ENCODE assay signal across 10 cellular contexts in the genomic region with DNA sequence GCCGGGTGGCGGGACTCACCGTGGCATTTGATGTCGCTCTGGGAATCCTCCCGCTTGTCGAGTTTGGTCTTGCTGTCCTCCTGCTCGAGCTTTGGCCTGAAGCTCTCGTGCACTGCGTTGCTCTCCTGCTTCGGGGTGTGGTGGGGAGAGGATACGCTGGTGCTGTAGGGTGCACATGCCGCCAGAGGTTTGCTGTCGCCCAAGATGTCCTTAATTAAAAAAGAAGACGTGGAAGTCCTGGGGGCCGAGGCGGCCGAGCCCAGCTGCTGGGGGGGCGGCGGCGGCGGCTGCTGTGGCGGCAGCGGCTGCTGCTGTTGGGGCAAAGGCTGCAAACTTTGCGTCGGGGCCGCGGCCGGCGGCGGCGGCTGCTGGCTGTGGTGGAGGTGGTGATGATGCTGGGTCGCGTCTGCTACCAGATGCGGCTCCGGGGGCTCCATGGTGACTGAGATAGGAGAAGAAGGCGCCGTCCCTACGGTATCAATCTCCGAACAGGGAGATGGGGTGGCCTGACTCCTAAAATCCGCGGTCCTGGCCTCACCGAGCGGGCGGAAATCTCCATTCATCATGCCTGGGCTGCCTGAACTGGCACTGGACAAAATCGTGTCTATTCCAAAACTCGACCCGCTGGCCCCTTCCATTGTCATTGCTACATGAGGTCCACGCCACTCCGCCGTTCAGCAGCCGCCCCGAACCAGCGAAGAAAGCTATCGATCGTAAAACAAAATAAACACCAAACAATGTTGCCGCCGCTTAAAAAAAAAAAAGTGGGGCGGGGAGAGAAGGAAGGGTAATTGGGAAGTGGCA. TPM values are rescaled to one million over a fixed set of nuclear protein-coding genes. Genes with fewer than 3 reads are reported as not detected.
DNase-seq lines count a peak whose midpoint lies in the region; ATAC-seq and TF ChIP-seq lines count a peak whose summit lies in the region.
"Had no signal": no experiment of that assay in that cellular context is flagged by ENCODE, and none has a peak within 500 bp of the region (broad histone marks: within the 10 kb centered on the region; RNA-seq: fewer than 3 reads in every experiment).

A gene (minus strand): TSS at position 751 of the 804 bp plus-strand sequence. CDS start 107 bp downstream, at position 644.

- no peak within 1 kb of the TSS for H3K23ac ChIP-seq in trophoblast cell (ENCODE audit: low read length)

- TF ChIP-seq CTCF in endothelial cell (IDR thresholded peaks at IDR 0.05; ENCODE audit: unreplicated experiment), result no peak

- H3K27me3 ChIP-seq in trophoblast cell (ENCODE audit: insufficient read depth, low read length), result peaks cover 83% of the 10 kb centered on the region

- peak within 1 kb of the TSS; percentile 86 for H3K4me2 ChIP-seq in trophoblast cell (ENCODE audit: low read length)

- no peak within 1 kb of the TSS for H3K4ac ChIP-seq in trophoblast cell (ENCODE audit: low read depth, low read length)

- H3K36me3 Mint-ChIP-seq in endothelial cell (ENCODE audit: low read depth, unreplicated experiment), result peaks cover 6% of the 10 kb centered on the region

- H2BK120ac ChIP-seq in trophoblast cell (ENCODE audit: insufficient read depth, low read length, poor library complexity), result no peak within 1 kb of the TSS

- no peaks in the 10 kb centered on the region for H3K79me2 ChIP-seq in trophoblast cell (ENCODE audit: control insufficient read depth, insufficient read depth, low read length, poor library complexity)

- H3K9me3 ChIP-seq in trophoblast cell (ENCODE audit: insufficient read depth, low read depth, low read length), result peaks cover 5% of the 10 kb centered on the region

- no peak within 1 kb of the TSS for H3K27ac ChIP-seq in trophoblast cell (ENCODE audit: low read depth, low read length)

- H3K14ac ChIP-seq in trophoblast cell (ENCODE audit: low read length), result no peak within 1 kb of the TSS

- no peak within 1 kb of the TSS for H3K18ac ChIP-seq in trophoblast cell (ENCODE audit: low read length)

- no peak within 1 kb of the TSS for H2AK5ac ChIP-seq in trophoblast cell (ENCODE audit: low read length)

- no peaks in the 10 kb centered on the region for H3K9me3 Mint-ChIP-seq in endothelial cell (ENCODE audit: unreplicated experiment)

- H2BK12ac ChIP-seq in trophoblast cell (ENCODE audit: low read length), result no peak within 1 kb of the TSS

- no peak within 1 kb of the TSS for H4K8ac ChIP-seq in trophoblast cell (ENCODE audit: low read depth, low read length)

- H3K36me3 ChIP-seq in trophoblast cell (ENCODE audit: control insufficient read depth in 1 of 2, insufficient read depth in 2 of 2, low read length in 2 of 2), result no peaks in the 10 kb centered on the region

- H3K79me1 ChIP-seq in trophoblast cell (ENCODE audit: low read length), result no peaks in the 10 kb centered on the region

- no peak within 1 kb of the TSS for H4K91ac ChIP-seq in trophoblast cell (ENCODE audit: low read depth, low read length)

- WGBS in trophoblast cell (ENCODE audit: extremely low coverage, insufficient coverage, insufficient read length), result no CpG with 5 or more reads among the region's 58 CpGs

- no peak for ATAC-seq in HG03342 (IDR thresholded peaks at IDR 0.05; ENCODE audit: unreplicated experiment)
- no peak for ATAC-seq in GM18867 (IDR thresholded peaks at IDR 0.05; ENCODE audit: unreplicated experiment)
- ATAC-seq: activated CD4-positive, CD25-positive, alpha-beta regulatory T cell treated with anti-CD3 and anti-CD28 coated beads, Interleukin-2, amount 50 U/mL, for 24 hours had no signal

- H3K9ac ChIP-seq in trophoblast cell (ENCODE audit: low read length), result no peak within 1 kb of the TSS

- H2AFZ ChIP-seq in trophoblast cell (ENCODE audit: insufficient read depth, low read length, poor library complexity), result peak within 1 kb of the TSS; percentile 45

- H2BK5ac ChIP-seq in trophoblast cell (ENCODE audit: low read depth, low read length, poor library complexity), result no peak within 1 kb of the TSS

- H3K4me3 ChIP-seq in trophoblast cell (ENCODE audit: low read depth, low read length), result peak within 1 kb of the TSS; percentile 58

- peaks cover 45% of the 10 kb centered on the region for H3K27me3 Mint-ChIP-seq in endothelial cell (ENCODE audit: unreplicated experiment)

- H3K4me1 ChIP-seq in trophoblast cell (ENCODE audit: control insufficient read depth in 1 of 2, insufficient read depth in 2 of 2, low read length in 2 of 2), result peaks cover 16 to 19% of the 10 kb centered on the region in 2 experiments

- H3K27ac Mint-ChIP-seq in endothelial cell (ENCODE audit: unreplicated experiment), result no peak within 1 kb of the TSS

- DNase-seq in DMS53 (lab: John Stamatoyannopoulos, UW) (peak; percentile 76), NCI-H345 (lab: John Stamatoyannopoulos, UW) (peak; percentile 37), endothelial cell (ENCODE audit: low spot score) (peak; percentile 36), trophoblast cell (no peak), Kasumi-1 (lab: John Stamatoyannopoulos, UW) (no peak), NCI-H146 treated with DMSO at 0.1 percent for 48 hours (lab: John Stamatoyannopoulos, UW; ENCODE audit: unreplicated experiment) (no peak)
- DNase-seq: hypothalamus had no signal

- H4K12ac ChIP-seq in trophoblast cell (ENCODE audit: low read depth, low read length), result no peak within 1 kb of the TSS

- H3K4me1 Mint-ChIP-seq in endothelial cell (ENCODE audit: unreplicated experiment), result peaks cover 41% of the 10 kb centered on the region

- peak within 1 kb of the TSS; percentile 86 for H3K4me3 Mint-ChIP-seq in endothelial cell (ENCODE audit: unreplicated experiment)

RNA-seq across cellular contexts. Expression of the gene that starts here (rescaled TPM):
- total RNA-seq in endothelial cell (ENCODE audit: unreplicated experiment), result not detected
- not detected in 2 replicates for polyA plus RNA-seq in trophoblast cell (2013)

Comparison
In these comparisons a context has a peak if more than half of its experiments do, and no peak if none do; other contexts are left out.
1. Peak in DNase-seq in endothelial cell; RNA of the gene not detected or under 1 TPM.
2. DNase-seq: peak in DMS53 (single experiment) and NCI-H345 (single experiment); none in trophoblast cell (0 of 2), Kasumi-1 (0 of 2) and NCI-H146 treated with DMSO at 0.1 percent for 48 hours (single experiment).